In the genomic region with DNA sequence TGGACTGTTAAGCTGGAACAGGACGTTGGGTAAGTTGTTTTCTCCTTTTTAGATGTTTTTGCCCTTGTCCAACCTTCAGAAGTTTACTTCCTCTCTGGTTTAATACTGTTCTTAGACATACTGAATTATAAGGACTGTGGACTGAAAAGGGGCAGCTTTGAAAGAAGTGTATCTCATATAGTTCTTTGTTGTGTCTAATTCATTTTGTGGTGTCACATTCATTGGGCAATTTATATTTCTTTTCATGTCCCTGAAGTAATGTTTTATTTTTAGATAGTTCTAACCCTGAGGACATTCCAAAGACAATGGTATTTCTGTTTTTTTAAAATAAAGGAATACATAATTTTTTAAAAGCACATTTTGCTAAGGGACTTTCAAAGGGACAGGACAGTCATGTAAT, we compare ENCODE assay signal across 6 cellular contexts. TPM values are rescaled to one million over a fixed set of nuclear protein-coding genes. Genes with fewer than 3 reads are reported as not detected.
"Had no signal": no experiment of that assay in that cellular context is flagged by ENCODE, and none has a peak within 500 bp of the region (broad histone marks: within the 10 kb centered on the region; RNA-seq: fewer than 3 reads in every experiment).

No MANE protein-coding gene starts in this region.

- H3K4me3 Mint-ChIP-seq: GM23338, H9, IgD-negative memory B cell had no signal

- DNase-seq: H9, HCEC 1CT had no signal

- H3K27me3 Mint-ChIP-seq: IgD-negative memory B cell had no signal

- H2AFZ ChIP-seq: GM23338 had no signal

- H3K27ac ChIP-seq: HL-60 had no signal

- H3K27ac Mint-ChIP-seq: GM23338, H9 had no signal

- H3K9me3 Mint-ChIP-seq: GM23338, H9 had no signal

- H3K4me1 Mint-ChIP-seq: GM23338, H9, IgD-negative memory B cell had no signal

- H3K36me3 Mint-ChIP-seq: IgD-negative memory B cell had no signal

- H3K4me2 ChIP-seq: GM23338 had no signal

- H3K4me3 ChIP-seq: GM23338 had no signal

RNA-seq across cellular contexts. Expression of a gene that starts 45.2 kb away (rescaled TPM):
- total RNA-seq: HepG2 had no signal
- polyA plus RNA-seq: HepG2, IgD-negative memory B cell had no signal
